In genomic region chr15:93072440-93073394, GRCh38 we compare ENCODE assay signal across 9 cellular contexts. TPM values are rescaled to one million over a fixed set of nuclear protein-coding genes. Genes with fewer than 3 reads are reported as not detected.
A peak's percentile ranks its signal among the peaks of the same experiment; 100 is the strongest.
DNase-seq lines count a peak whose midpoint lies in the region; ATAC-seq, FAIRE-seq and TF ChIP-seq lines count a peak whose summit lies in the region.
"Had no signal": no experiment of that assay in that cellular context is flagged by ENCODE, and none has a peak within 500 bp of the region (broad histone marks: within the 10 kb centered on the region; RNA-seq: fewer than 3 reads in every experiment).

No MANE protein-coding gene starts in this region.

- no peak for TF ChIP-seq EP300 in H1 (IDR thresholded peaks at IDR 0.05; ENCODE audit: borderline replicate concordance in 1 of 2, low read depth in 2 of 2, low read length in 2 of 2)

- no peak for TF ChIP-seq CTCF in PC-3 (conservative IDR thresholded peaks at IDR 0.05; ENCODE audit: low read depth, low read length)
- TF ChIP-seq CTCF in H1 (IDR thresholded peaks at IDR 0.05; ENCODE audit: control extremely low read depth in 1 of 3, insufficient read depth in 1 of 3, low read depth in 1 of 3, low read length in 3 of 3), result no peak

- peak overlapping the region; percentile 75; the same call in 1 of the 2 replicates for H2BK12ac ChIP-seq in H1 (ENCODE audit: low read depth, low read length)

- TF ChIP-seq RAD21 in H1 (IDR thresholded peaks at IDR 0.05 in 1 of 2, conservative IDR thresholded peaks at IDR 0.05 in 1 of 2; ENCODE audit: low read depth in 2 of 2, low read length in 2 of 2), result no peak

- H3K27ac ChIP-seq in PC-3 (ENCODE audit: low read length), result no peak overlapping the region
- H3K27ac ChIP-seq in H1 (ENCODE audit: low read depth, low read length), result peak overlapping the region; percentile 74; the same call in 1 of the 2 replicates
- peak overlapping the region; percentile 64 for H3K27ac ChIP-seq in thymus (ENCODE audit: low read depth)

- H3K4me3 Mint-ChIP-seq in activated CD8-positive, alpha-beta memory T cell treated with anti-CD3 and anti-CD28 coated beads, Interleukin-2, amount 10 ng/mL, durations not matched to agents 7 days and 5 days, result peak overlapping the region; percentile 26

- no peaks in the 10 kb centered on the region for H3K9me2 ChIP-seq in PC-3 (replicated peaks; ENCODE audit: low read length)

- H3K23me2 ChIP-seq in H1 (ENCODE audit: low read depth, low read length), result peaks cover 9% of the 10 kb centered on the region; the same call in 1 of the 2 replicates

- peak overlapping the region; percentile 98 for H3K18ac ChIP-seq in H1 (ENCODE audit: extremely low read depth, low read length)

- WGBS in H1 (ENCODE audit: extremely low coverage in 1 of 2, insufficient coverage in 1 of 2, insufficient read length in 1 of 2, insufficient replicate concordance in 2 of 2, low coverage in 1 of 2, low lambda C conversion rate in 2 of 2, missing lambda C conversion rate in 1 of 2), 2 experiments, result 3% methylated on average over 29 of the region's 92 CpGs; no CpG with 5 or more reads in 1 of the 2 experiments
- WGBS in thymus, result under 1% methylated on average over 92 of the region's 92 CpGs

- H4K20me1 ChIP-seq in PC-3 (ENCODE audit: low read length), result no peaks in the 10 kb centered on the region
- peaks cover 27 to 30% of the 10 kb centered on the region in 2 experiments for H4K20me1 ChIP-seq in H1 (replicated peaks in 1 of 2; ENCODE audit: control insufficient read depth in 1 of 2, insufficient read depth in 2 of 2, low read length in 2 of 2)

- peak overlapping the region; percentile 70 for H3K56ac ChIP-seq in H1 (replicated peaks; ENCODE audit: insufficient read length, low read depth, low read length)

- H3K9ac ChIP-seq in PC-3 (ENCODE audit: low read length) (peak overlapping the region; percentile 25; the same call in 1 of the 2 replicates), H1 (replicated peaks in 1 of 4; ENCODE audit: extremely low read depth in 1 of 4, low read depth in 3 of 4, low read length in 3 of 4) (peak overlapping the region; percentile 8 to 78 (median 64); a peak in 6 of 7 replicates)

- no peaks in the 10 kb centered on the region for H3K9me3 Mint-ChIP-seq in activated CD8-positive, alpha-beta memory T cell treated with anti-CD3 and anti-CD28 coated beads, Interleukin-2, amount 10 ng/mL, durations not matched to agents 7 days and 5 days (ENCODE audit: low read depth)
- H3K9me3 Mint-ChIP-seq: activated naive CD4-positive, alpha-beta T cell treated with anti-CD3 and anti-CD28 coated beads, Interleukin-2, amount 50 U/mL, for 72 hours had no signal

- intact Hi-C loops in PC-3 (cut with micrococcal nuclease), result no loop called here

- POLR2A ChIA-PET in PC-3 (lab: Charles Lee; ENCODE audit: unreplicated experiment) (no interaction called here), H1 (lab: Charles Lee; ENCODE audit: partially characterized antibody) (interaction anchor here (0.8 to 7.8 kb wide), 9 partner anchors 10 to 404 kb away, joined by 3 to 62 read pairs (median 3); no protein-coding TSS in a partner anchor)

- H2AFZ ChIP-seq in PC-3 (ENCODE audit: low read length) (peak overlapping the region; percentile 86), H1 (ENCODE audit: low read length) (no peak overlapping the region)

- H3K27me3 ChIP-seq in PC-3 (ENCODE audit: low read length) (peaks cover 52% of the 10 kb centered on the region), H1 (replicated peaks in 1 of 4; ENCODE audit: control insufficient read depth in 3 of 4, extremely low read depth in 1 of 4, insufficient read depth in 3 of 4, low read length in 3 of 4) (peaks cover 0 to 8% (median 7%) of the 10 kb centered on the region in 4 experiments; a peak in 5 of 7 replicates), thymus (ENCODE audit: control insufficient read depth, insufficient read depth) (peaks cover 41% of the 10 kb centered on the region)

- H2BK5ac ChIP-seq in H1 (ENCODE audit: low read depth, low read length), result peak overlapping the region; percentile 78; the same call in 1 of the 2 replicates

- H3K9me3 ChIP-seq in PC-3 (ENCODE audit: low read length), result no peaks in the 10 kb centered on the region
- H3K9me3 ChIP-seq in H1 (ENCODE audit: insufficient read depth in 2 of 2, low read depth in 1 of 2, low read length in 1 of 2), result no peaks in the 10 kb centered on the region
- no peaks in the 10 kb centered on the region for H3K9me3 ChIP-seq in thymus (ENCODE audit: control insufficient read depth)

- H3K4me1 Mint-ChIP-seq in activated CD8-positive, alpha-beta memory T cell treated with anti-CD3 and anti-CD28 coated beads, Interleukin-2, amount 10 ng/mL, durations not matched to agents 7 days and 5 days, result peaks cover 13% of the 10 kb centered on the region

- H3K27ac Mint-ChIP-seq in activated CD8-positive, alpha-beta memory T cell treated with anti-CD3 and anti-CD28 coated beads, Interleukin-2, amount 10 ng/mL, durations not matched to agents 7 days and 5 days, result no peak overlapping the region

- 0 out of 2 replicates have a peak overlapping the region, but pooled peaks have one; percentile 72 for H2BK15ac ChIP-seq in H1 (ENCODE audit: low read length)

- no peak overlapping the region for H3K14ac ChIP-seq in H1 (ENCODE audit: insufficient read length)

- H3K36me3 ChIP-seq in PC-3 (ENCODE audit: low read depth, low read length), result no peaks in the 10 kb centered on the region
- peaks cover 0 to 22% (median 0%) of the 10 kb centered on the region in 4 experiments; a peak in 2 of 8 replicates for H3K36me3 ChIP-seq in H1 (ENCODE audit: control insufficient read depth in 2 of 4, insufficient read depth in 4 of 4, low read length in 3 of 4)
- no peaks in the 10 kb centered on the region for H3K36me3 ChIP-seq in thymus (ENCODE audit: control insufficient read depth, insufficient read depth)

- peak overlapping the region; percentile 31 for H4K8ac ChIP-seq in H1 (ENCODE audit: extremely low read depth, insufficient read depth, low read length)

- TF ChIP-seq POLR2A in H1 (IDR thresholded peaks at IDR 0.05; ENCODE audit: control extremely low read depth in 1 of 2, low read depth in 2 of 2, low read length in 2 of 2), result peak in 1 of 2 experiments; percentile 57; a peak in 1 of 3 replicates

- FAIRE-seq in H1 (lab: Jason Lieb, UNC), result no peak

- H3K4me2 ChIP-seq in PC-3 (ENCODE audit: low read length) (peak overlapping the region; percentile 99), H1 (ENCODE audit: insufficient read depth in 1 of 2, low read depth in 2 of 2, low read length in 2 of 2) (peak overlapping the region; percentile 78 to 79)

- ATAC-seq in activated CD8-positive, alpha-beta memory T cell treated with anti-CD3 and anti-CD28 coated beads, Interleukin-2, amount 10 ng/mL, durations not matched to agents 7 days and 5 days, result peak; percentile 45
- ATAC-seq in PC-3 (peak; percentile 86), HG03354 (IDR thresholded peaks at IDR 0.05; ENCODE audit: poor library complexity, severe bottlenecking, unreplicated experiment) (no peak)

- H3K4ac ChIP-seq in H1 (replicated peaks; ENCODE audit: insufficient read length, low read depth, low read length), result no peak overlapping the region

- peaks cover 77% of the 10 kb centered on the region for H3K27me3 Mint-ChIP-seq in activated CD8-positive, alpha-beta memory T cell treated with anti-CD3 and anti-CD28 coated beads, Interleukin-2, amount 10 ng/mL, durations not matched to agents 7 days and 5 days

- no TSS peak for BruUV-seq in PC-3 (replicated peaks; lab: Mats Ljungman, UMichigan)

- no peaks in the 10 kb centered on the region for H3K36me3 Mint-ChIP-seq in activated CD8-positive, alpha-beta memory T cell treated with anti-CD3 and anti-CD28 coated beads, Interleukin-2, amount 10 ng/mL, durations not matched to agents 7 days and 5 days

- H2BK120ac ChIP-seq in H1 (replicated peaks; ENCODE audit: low read depth, low read length), result no peak overlapping the region

- CTCF ChIA-PET in activated CD8-positive, alpha-beta memory T cell treated with anti-CD3 and anti-CD28 coated beads, Interleukin-2, amount 10 ng/mL, durations not matched to agents 7 days and 5 days (lab: Charles Lee), result interaction anchor here (1.0 to 4.8 kb wide), 4 partner anchors 9 to 43 kb away, joined by 3 to 20 read pairs (median 3); no protein-coding TSS in a partner anchor
- CTCF ChIA-PET in PC-3 (lab: Charles Lee), result no interaction called here
- CTCF ChIA-PET in H1 (lab: Charles Lee; ENCODE audit: partially characterized antibody), result interaction anchor here (0.6 to 7.4 kb wide), 11 partner anchors 14 to 1048 kb away, joined by 3 to 56 read pairs (median 4); partner anchors contain the start of gene RGMA

- H4K91ac ChIP-seq in H1 (replicated peaks; ENCODE audit: insufficient read length, low read length), result peak overlapping the region; percentile 82

- H3K23ac ChIP-seq in H1 (ENCODE audit: insufficient read length), result no peak overlapping the region

- H2BK20ac ChIP-seq in H1 (ENCODE audit: low read length), result no peak overlapping the region; the same call in 1 of the 2 replicates

- no peak for DNase-seq in activated CD8-positive, alpha-beta memory T cell treated with anti-CD3 and anti-CD28 coated beads, Interleukin-2, amount 10 ng/mL, durations not matched to agents 7 days and 5 days
- no peak for DNase-seq in activated CD8-positive, alpha-beta memory T cell treated with anti-CD3 and anti-CD28 coated beads for 24 hours
- DNase-seq in PC-3 (peak; percentile 75), H1 (ENCODE audit: low read depth in 1 of 2, low spot score in 2 of 2) (peak in 1 of 2 experiments; percentile 86), lung microvascular endothelial cell (ENCODE audit: low read depth in 2 of 2) (peak; percentile 18 to 70), GF-D8 (lab: John Stamatoyannopoulos, UW) (no peak)

- H3K4me1 ChIP-seq in PC-3 (ENCODE audit: insufficient read depth, low read length), result peaks cover 6% of the 10 kb centered on the region; the same call in 1 of the 2 replicates
- H3K4me1 ChIP-seq in H1 (replicated peaks in 1 of 4; ENCODE audit: control insufficient read depth in 3 of 4, insufficient read depth in 4 of 4, low read length in 3 of 4), result peaks cover 10 to 36% (median 23%) of the 10 kb centered on the region in 4 experiments
- H3K4me1 ChIP-seq in thymus (ENCODE audit: control insufficient read depth, insufficient read depth, low read length), result peaks cover 7% of the 10 kb centered on the region

- no peak overlapping the region for H2AK5ac ChIP-seq in H1 (ENCODE audit: low read depth, low read length)

- no peaks in the 10 kb centered on the region for H3F3A ChIP-seq in PC-3 (ENCODE audit: low read length, unreplicated experiment)

- H4K5ac ChIP-seq in H1 (ENCODE audit: insufficient read length, low read depth, low read length), result peak overlapping the region; percentile 89

- H3K4me3 ChIP-seq in PC-3 (ENCODE audit: low read length) (peak overlapping the region; percentile 78), H1 (ENCODE audit: extremely low read depth in 1 of 4, insufficient read depth in 2 of 4, low read depth in 3 of 4, low read length in 4 of 4) (peak overlapping the region; percentile 66 to 94 (median 88)), thymus (ENCODE audit: low read length) (peak overlapping the region; percentile 35)

- peaks cover 12% of the 10 kb centered on the region for H3K79me1 ChIP-seq in H1 (ENCODE audit: low read depth, low read length)

- H3K79me2 ChIP-seq in PC-3 (ENCODE audit: low read length), result no peaks in the 10 kb centered on the region
- peaks cover 16 to 64% of the 10 kb centered on the region in 2 experiments for H3K79me2 ChIP-seq in H1 (ENCODE audit: control insufficient read depth in 1 of 2, insufficient read depth in 2 of 2, low read length in 2 of 2)

RNA-seq across cellular contexts. Expression of gene RGMA, which starts 16.3 kb away (rescaled TPM):
- total RNA-seq in activated CD8-positive, alpha-beta memory T cell treated with anti-CD3 and anti-CD28 coated beads, Interleukin-2, amount 10 ng/mL, durations not matched to agents 7 days and 5 days, result under 1 TPM in 1 of 2 experiments, not detected in 1; 0.28 TPM
- total RNA-seq in PC-3 (2014; rRNA removed) (1.3 and 2.5 TPM in 2 replicates), lung microvascular endothelial cell (0.20 and 0.22 TPM in 2 replicates)
- total RNA-seq in H1 (2021; fragmentation: NEBNext Ultra II Directional; extraction: Animal tissue kit (Norgen Biotek cat#: 25700)), result 39.8 and 41.8 TPM in 2 replicates
- polyA plus RNA-seq in H1 (2011; rRNA removed) (19.9 and 49.3 TPM in 2 replicates), thymus (5.7 TPM)
- polyA plus RNA-seq in H1 (2011; cell fraction: cytosol; rRNA removed), result 22.2 TPM
- polyA plus RNA-seq in H1 (2011; cell fraction: nucleus; rRNA removed), result 36.3 TPM
- polyA plus RNA-seq in H1 (2012, experiment 1 of 2), result 29.1 to 45.4 TPM (median 42.0 TPM) in 4 replicates
- polyA plus RNA-seq in H1 (2012, experiment 2 of 2), result 30.6 TPM
- 21.1 TPM for polyA plus RNA-seq in H1 (2013, experiment 1 of 2)
- polyA plus RNA-seq in H1 (2013, experiment 2 of 2), result 23.0 TPM
- 10.0 and 13.8 TPM in 2 replicates for polyA minus RNA-seq in H1 (2011; rRNA and poly(A)+ RNA removed)
- 25.5 TPM for polyA minus RNA-seq in H1 (2011; cell fraction: cytosol; rRNA and poly(A)+ RNA removed)
- 27.8 TPM for polyA minus RNA-seq in H1 (2011; cell fraction: nucleus; rRNA and poly(A)+ RNA removed)

Comparison
In these comparisons a context has a peak if more than half of its experiments do, and no peak if none do; other contexts are left out.
1. DNase-seq: peak in PC-3 (single experiment) and lung microvascular endothelial cell (2 of 2); none in activated CD8-positive, alpha-beta memory T cell treated with anti-CD3 and anti-CD28 coated beads, Interleukin-2, amount 10 ng/mL, durations not matched to agents 7 days and 5 days (single experiment), activated CD8-positive, alpha-beta memory T cell treated with anti-CD3 and anti-CD28 coated beads for 24 hours (single experiment) and GF-D8 (single experiment).
2. H3K4me3 ChIP-seq: peak in every context shown above with its lines; median percentile 88 in H1; 78 in PC-3; 35 in thymus.
3. RNA of gene RGMA, which starts 16.3 kb away (total RNA-seq): 39.8 to 41.8 TPM in H1; 1.3 to 2.5 TPM in PC-3, 0.28 TPM in activated CD8-positive, alpha-beta memory T cell treated with anti-CD3 and anti-CD28 coated beads, Interleukin-2, amount 10 ng/mL, durations not matched to agents 7 days and 5 days and 0.20 to 0.22 TPM in lung microvascular endothelial cell; every median in the first group is over 10 times any median in the second.